1 cellular context compared by ENCODE assay signal in genomic region chr6:111864138-111865048, GRCh38.
A peak's percentile ranks its signal among the peaks of the same experiment; 100 is the strongest.
TF ChIP-seq lines count a peak whose summit lies in the region.

No MANE protein-coding gene starts in this region.

TF ChIP-seq in HepG2, 621 proteins besides CTCF, POLR2A, EP300 and RAD21 (continued from another document):
- TF ChIP-seq POGK (CRISPR knock-in tag; conservative IDR thresholded peaks at IDR 0.05), result no peak
- TF ChIP-seq ZNF274 (CRISPR knock-in tag; IDR thresholded peaks at IDR 0.05), result no peak
- no peak for TF ChIP-seq ZNF350 (CRISPR knock-in tag; IDR thresholded peaks at IDR 0.05; ENCODE audit: borderline replicate concordance, low read depth)
- TF ChIP-seq ZNF766 (CRISPR knock-in tag; IDR thresholded peaks at IDR 0.05; ENCODE audit: borderline replicate concordance), result no peak
- TF ChIP-seq NONO (IDR thresholded peaks at IDR 0.05), result no peak
- no peak for TF ChIP-seq NONO (CRISPR knock-in tag; conservative IDR thresholded peaks at IDR 0.05)
- TF ChIP-seq ZNF629 (CRISPR knock-in tag; conservative IDR thresholded peaks at IDR 0.05), result peak; percentile 75
